ENCODE assay signal across 8 cellular contexts in genomic region chr18:59402432-59403090, GRCh38. TPM values are rescaled to one million over a fixed set of nuclear protein-coding genes. Genes with fewer than 3 reads are reported as not detected.
DNase-seq lines count a peak whose midpoint lies in the region; ATAC-seq and TF ChIP-seq lines count a peak whose summit lies in the region.

No MANE protein-coding gene starts in this region.

- intact Hi-C loops in lower lobe of right lung (cut with DNase I): loop anchor here (5.0 kb wide), 1 partner anchor 90 kb away; no protein-coding TSS in a partner anchor

- H3K9me3 Mint-ChIP-seq in activated CD4-positive, alpha-beta T cell treated with anti-CD3 and anti-CD28 coated beads, Interleukin-2, amount 10 ng/mL, durations not matched to agents 7 days and 5 days: no peaks in the 10 kb centered on the region

- H3K4me1 Mint-ChIP-seq in activated CD4-positive, alpha-beta T cell treated with anti-CD3 and anti-CD28 coated beads, Interleukin-2, amount 10 ng/mL, durations not matched to agents 7 days and 5 days: no peaks in the 10 kb centered on the region

- ATAC-seq in GM19463 (IDR thresholded peaks at IDR 0.05; ENCODE audit: unreplicated experiment) (peak; percentile 97), HG03521 (IDR thresholded peaks at IDR 0.05; ENCODE audit: unreplicated experiment) (peak; percentile 95), lower lobe of right lung (peak; percentile 91 to 94)

- TF ChIP-seq CTCF in lower lobe of right lung (IDR thresholded peaks at IDR 0.05): peak; percentile 89

- POLR2A ChIA-PET in activated CD4-positive, alpha-beta T cell treated with anti-CD3 and anti-CD28 coated beads, Interleukin-2, amount 10 ng/mL, durations not matched to agents 7 days and 5 days (lab: Charles Lee): interaction anchor here (0.7 kb wide), 1 partner anchor 93 kb away, joined by 3 read pairs; no protein-coding TSS in a partner anchor

- no peak overlapping the region for H3K27ac ChIP-seq in lower lobe of right lung

- no peaks in the 10 kb centered on the region for H3K36me3 Mint-ChIP-seq in activated CD4-positive, alpha-beta T cell treated with anti-CD3 and anti-CD28 coated beads, Interleukin-2, amount 10 ng/mL, durations not matched to agents 7 days and 5 days (ENCODE audit: low read depth)

- no peaks in the 10 kb centered on the region for H3K36me3 ChIP-seq in lower lobe of right lung

- no peaks in the 10 kb centered on the region for H3K27me3 ChIP-seq in lower lobe of right lung (ENCODE audit: low read depth)

- peaks cover 9% of the 10 kb centered on the region for H3K27me3 Mint-ChIP-seq in activated CD4-positive, alpha-beta T cell treated with anti-CD3 and anti-CD28 coated beads, Interleukin-2, amount 10 ng/mL, durations not matched to agents 7 days and 5 days

- peak; percentile 81 for DNase-seq in COLO829 (ENCODE audit: low spot score)
- DNase-seq in NCI-H69 (lab: John Stamatoyannopoulos, UW): peak; percentile 100
- DNase-seq in activated CD4-positive, alpha-beta T cell treated with anti-CD3 and anti-CD28 coated beads, Interleukin-2, amount 10 ng/mL, durations not matched to agents 7 days and 5 days: peak; percentile 73
- peak; percentile 85 for DNase-seq in dermis blood vessel endothelial cell
- DNase-seq in lower lobe of right lung: peak; percentile 72
- DNase-seq in stimulated activated CD8-positive, alpha-beta memory T cell treated with anti-CD3 and anti-CD28 coated beads, Interleukin-15, amount 100 ng/mL, for 4 hours (ENCODE audit: low read depth in 2 of 2): peak; percentile 14 to 28

- H3K4me3 Mint-ChIP-seq in activated CD4-positive, alpha-beta T cell treated with anti-CD3 and anti-CD28 coated beads, Interleukin-2, amount 10 ng/mL, durations not matched to agents 7 days and 5 days: no peak overlapping the region

- H3K4me1 ChIP-seq in lower lobe of right lung: no peaks in the 10 kb centered on the region

- H3K4me3 ChIP-seq in lower lobe of right lung: no peak overlapping the region

- H3K27ac Mint-ChIP-seq in activated CD4-positive, alpha-beta T cell treated with anti-CD3 and anti-CD28 coated beads, Interleukin-2, amount 10 ng/mL, durations not matched to agents 7 days and 5 days: no peak overlapping the region

- H3K9me3 ChIP-seq in lower lobe of right lung: no peaks in the 10 kb centered on the region

- CTCF ChIA-PET in activated CD4-positive, alpha-beta T cell treated with anti-CD3 and anti-CD28 coated beads, Interleukin-2, amount 10 ng/mL, durations not matched to agents 7 days and 5 days (lab: Charles Lee): interaction anchor here (0.8 to 2.8 kb wide), 14 partner anchors 10 to 153 kb away, joined by 3 to 35 read pairs (median 3); no protein-coding TSS in a partner anchor

RNA-seq across cellular contexts. Expression of gene LMAN1, which starts 43.5 kb away (rescaled TPM):
- total RNA-seq in activated CD4-positive, alpha-beta T cell treated with anti-CD3 and anti-CD28 coated beads, Interleukin-2, amount 10 ng/mL, durations not matched to agents 7 days and 5 days: 10 to 100 TPM; 52.8 to 55.4 TPM
- 132 and 143 TPM in 2 replicates for total RNA-seq in dermis blood vessel endothelial cell
- 62.7 TPM for total RNA-seq in lower lobe of right lung

Comparison
In these comparisons a context has a peak if more than half of its experiments do, and no peak if none do; other contexts are left out.
1. DNase-seq: peak in every context shown above with its lines; median percentile 100 in NCI-H69; 85 in dermis blood vessel endothelial cell; 81 in COLO829; 73 in activated CD4-positive, alpha-beta T cell treated with anti-CD3 and anti-CD28 coated beads, Interleukin-2, amount 10 ng/mL, durations not matched to agents 7 days and 5 days; 72 in lower lobe of right lung; 21 in stimulated activated CD8-positive, alpha-beta memory T cell treated with anti-CD3 and anti-CD28 coated beads, Interleukin-15, amount 100 ng/mL, for 4 hours.